Comparison of ENCODE assay signal across 29 cellular contexts in the genomic region with DNA sequence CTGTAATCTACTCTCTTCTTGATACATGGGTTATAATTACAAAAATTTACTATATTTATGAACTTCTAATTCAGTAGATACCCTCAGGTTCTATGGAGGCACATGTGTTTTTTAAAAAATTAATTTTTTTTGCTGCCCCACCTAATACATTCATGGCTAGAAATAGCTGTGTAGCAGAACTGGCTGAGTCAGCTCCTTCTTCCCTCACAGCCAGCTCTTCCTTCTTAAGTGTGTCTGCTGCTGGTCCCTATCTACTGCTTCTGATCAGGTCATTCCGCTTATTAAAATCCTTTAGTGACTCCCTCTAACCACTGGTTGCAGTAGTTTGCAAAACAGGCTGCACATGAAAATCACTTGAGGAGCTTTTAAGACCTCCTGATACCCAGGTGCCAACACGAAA.
"Had no signal": no experiment of that assay in that cellular context is flagged by ENCODE, and none has a peak within 500 bp of the region (broad histone marks: within the 10 kb centered on the region; RNA-seq: fewer than 3 reads in every experiment).

No MANE protein-coding gene starts in this region.

- H3K27ac Mint-ChIP-seq: stimulated activated effector memory CD8-positive, alpha-beta T cell treated with anti-CD3 and anti-CD28 coated beads, Interleukin-12 subunit alpha, Interleukin-12 subunit beta, amount 100 ng/mL, for 72 hours; stimulated activated memory B cell treated with anti-CD40 and anti-IgM and Interleukin-4, amounts not matched to agents 10 μg/mL and 1 μg/mL and 100 μg/mL, for 72 hours; stimulated activated naive B cell treated with anti-CD40 and anti-IgM and Interleukin-4, amounts not matched to agents 10 μg/mL and 1 μg/mL and 100 μg/mL, for 72 hours; stimulated activated naive CD8-positive, alpha-beta T cell treated with anti-CD3 and anti-CD28 coated beads, Interleukin-15, amount 100 ng/mL, for 72 hours; stimulated activated naive CD8-positive, alpha-beta T cell treated with anti-CD3 and anti-CD28 coated beads, Interleukin-15, Interleukin-2, amounts not matched to agents 100 ng/mL and 50 ng/mL, for 24 hours; type B pancreatic cell had no signal

- H3K4me3 Mint-ChIP-seq: stimulated activated effector memory CD8-positive, alpha-beta T cell treated with anti-CD3 and anti-CD28 coated beads, Interleukin-12 subunit alpha, Interleukin-12 subunit beta, amount 100 ng/mL, for 72 hours; stimulated activated memory B cell treated with anti-CD40 and anti-IgM and Interleukin-4, amounts not matched to agents 10 μg/mL and 1 μg/mL and 100 μg/mL, for 72 hours; stimulated activated naive B cell treated with anti-CD40 and anti-IgM and Interleukin-4, amounts not matched to agents 10 μg/mL and 1 μg/mL and 100 μg/mL, for 72 hours; stimulated activated naive CD8-positive, alpha-beta T cell treated with anti-CD3 and anti-CD28 coated beads, Interleukin-15, amount 100 ng/mL, for 72 hours; stimulated activated naive CD8-positive, alpha-beta T cell treated with anti-CD3 and anti-CD28 coated beads, Interleukin-15, Interleukin-2, amounts not matched to agents 100 ng/mL and 50 ng/mL, for 24 hours; type B pancreatic cell had no signal

- H3K27me3 Mint-ChIP-seq: stimulated activated memory B cell treated with anti-CD40 and anti-IgM and Interleukin-4, amounts not matched to agents 10 μg/mL and 1 μg/mL and 100 μg/mL, for 72 hours had no signal

- H3K27me3 ChIP-seq: stomach, suprapubic skin, testis, thyroid gland, tibial artery, tibial nerve, transverse colon, upper lobe of left lung, upper lobe of right lung, uterus, vagina had no signal

- H3K36me3 ChIP-seq: stomach, suprapubic skin, thoracic aorta, thyroid gland, transverse colon, upper lobe of left lung, upper lobe of right lung, uterus, vagina had no signal

- H3K27ac ChIP-seq: stomach, suprapubic skin, testis, thoracic aorta, thyroid gland, tibial artery, tibial nerve, transverse colon, upper lobe of left lung, upper lobe of right lung, uterus, vagina had no signal

- H3K4me1 Mint-ChIP-seq: stimulated activated effector memory CD8-positive, alpha-beta T cell treated with anti-CD3 and anti-CD28 coated beads, Interleukin-12 subunit alpha, Interleukin-12 subunit beta, amount 100 ng/mL, for 72 hours; stimulated activated memory B cell treated with anti-CD40 and anti-IgM and Interleukin-4, amounts not matched to agents 10 μg/mL and 1 μg/mL and 100 μg/mL, for 72 hours; stimulated activated naive B cell treated with anti-CD40 and anti-IgM and Interleukin-4, amounts not matched to agents 10 μg/mL and 1 μg/mL and 100 μg/mL, for 72 hours; stimulated activated naive CD8-positive, alpha-beta T cell treated with anti-CD3 and anti-CD28 coated beads, Interleukin-15, amount 100 ng/mL, for 72 hours had no signal

- H3K9me3 ChIP-seq: testis, thyroid gland, upper lobe of right lung, uterus had no signal

- H3K9me3 Mint-ChIP-seq: stimulated activated naive CD8-positive, alpha-beta T cell treated with anti-CD3 and anti-CD28 coated beads, Interleukin-15, Interleukin-2, amounts not matched to agents 100 ng/mL and 50 ng/mL, for 24 hours had no signal

- H3K4me3 ChIP-seq: stomach, suprapubic skin, testis, thoracic aorta, thyroid gland, tibial artery, tibial nerve, transverse colon, upper lobe of left lung, upper lobe of right lung, uterus, vagina had no signal

- H3K4me1 ChIP-seq: stomach, suprapubic skin, testis, thyroid gland, tibial artery, tibial nerve, transverse colon, upper lobe of left lung, upper lobe of right lung, uterus, vagina had no signal

- DNase-seq: stimulated activated CD4-positive, alpha-beta T cell treated with anti-CD3 and anti-CD28 coated beads, Interleukin-2, amount 100 ng/mL, for 48 hours; stimulated activated CD4-positive, alpha-beta T cell treated with anti-CD3 and anti-CD28 coated beads, Interleukin-4, amount 100 ng/mL, for 1 hour; stimulated activated CD4-positive, alpha-beta T cell treated with anti-CD3 and anti-CD28 coated beads, Interleukin-4, amount 100 ng/mL, for 24 hours; stimulated activated CD4-positive, alpha-beta T cell treated with anti-CD3 and anti-CD28 coated beads, Interleukin-4, amount 100 ng/mL, for 4 hours; stimulated activated CD8-positive, alpha-beta memory T cell treated with anti-CD3 and anti-CD28 coated beads, Interleukin-4, amount 100 ng/mL, for 48 hours; stimulated activated naive B cell treated with anti-CD40 and anti-IgM and Interleukin-4, amounts not matched to agents 10 μg/mL and 1 μg/mL and 100 μg/mL, for 72 hours; stimulated activated naive CD4-positive, alpha-beta T cell; stimulated activated naive CD4-positive, alpha-beta T cell treated with Interleukin-2 at 50 U/mL for 16 hours; stimulated activated naive CD8-positive, alpha-beta T cell treated with anti-CD3 and anti-CD28 coated beads, Interleukin-15, amount 100 ng/mL, for 72 hours; stimulated activated naive CD8-positive, alpha-beta T cell treated with anti-CD3 and anti-CD28 coated beads, Interleukin-15, Interleukin-2, amounts not matched to agents 100 U/mL and 50 U/mL, for 24 hours; stomach; substantia nigra; testis; thyroid gland; tibial artery; transverse colon; trophoblast cell; upper lobe of left lung; upper lobe of right lung; uterus had no signal

- ATAC-seq: stimulated activated effector memory CD8-positive, alpha-beta T cell treated with anti-CD3 and anti-CD28 coated beads, Interleukin-12 subunit alpha, Interleukin-12 subunit beta, amount 100 ng/mL, for 72 hours; stimulated activated memory B cell treated with anti-CD40 and anti-IgM and Interleukin-4, amounts not matched to agents 10 μg/mL and 1 μg/mL and 100 μg/mL, for 72 hours; stimulated activated naive B cell treated with anti-CD40 and anti-IgM and Interleukin-4, amounts not matched to agents 10 μg/mL and 1 μg/mL and 100 μg/mL, for 72 hours; stimulated activated naive CD8-positive, alpha-beta T cell treated with anti-CD3 and anti-CD28 coated beads, Interleukin-15, amount 100 ng/mL, for 72 hours; stimulated activated naive CD8-positive, alpha-beta T cell treated with anti-CD3 and anti-CD28 coated beads, Interleukin-15, Interleukin-2, amounts not matched to agents 100 U/mL and 50 U/mL, for 24 hours; upper lobe of right lung had no signal

- FAIRE-seq: urothelium cell line had no signal

- H3K36me3 Mint-ChIP-seq: stimulated activated effector memory CD8-positive, alpha-beta T cell treated with anti-CD3 and anti-CD28 coated beads, Interleukin-12 subunit alpha, Interleukin-12 subunit beta, amount 100 ng/mL, for 72 hours; stimulated activated memory B cell treated with anti-CD40 and anti-IgM and Interleukin-4, amounts not matched to agents 10 μg/mL and 1 μg/mL and 100 μg/mL, for 72 hours; stimulated activated naive B cell treated with anti-CD40 and anti-IgM and Interleukin-4, amounts not matched to agents 10 μg/mL and 1 μg/mL and 100 μg/mL, for 72 hours; type B pancreatic cell had no signal
